ENCODE assay signal across 1 cellular context in the genomic region with DNA sequence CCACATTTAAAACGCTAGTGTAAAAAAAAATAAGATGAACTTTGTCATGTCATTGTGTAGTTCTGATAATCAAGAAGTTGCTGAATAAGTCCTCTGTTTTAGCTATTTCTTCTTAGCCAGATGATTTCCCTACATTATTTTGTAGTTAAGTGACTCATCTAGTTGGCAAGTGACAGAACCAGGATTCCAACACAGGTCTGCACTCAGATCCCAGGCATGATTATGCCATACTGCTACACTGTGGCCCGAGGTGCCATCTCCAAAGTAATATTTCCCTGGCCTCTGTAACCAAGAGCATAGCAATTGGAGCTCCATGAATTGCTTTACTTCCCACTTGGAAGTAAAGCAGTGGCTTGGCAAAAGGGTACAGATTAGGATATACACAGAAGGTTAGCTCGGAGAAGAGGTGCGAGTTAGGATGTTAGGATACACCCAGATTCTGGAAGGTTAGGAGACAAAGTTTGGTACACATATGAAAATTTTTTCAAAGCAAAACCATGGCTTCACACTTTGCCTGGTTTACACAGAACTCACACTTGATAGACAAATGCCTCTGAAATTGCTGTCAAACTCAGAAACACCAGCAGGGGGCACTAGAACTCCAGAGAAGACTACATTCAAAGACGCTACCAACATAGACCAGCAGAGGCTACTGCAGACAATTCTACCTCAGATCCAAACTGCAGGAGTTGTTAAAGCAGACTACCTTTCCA.
TF ChIP-seq lines count a peak whose summit lies in the region.

No MANE protein-coding gene starts in this region.

TF ChIP-seq in GM12878, 131 proteins besides CTCF, POLR2A, EP300 and RAD21:
- no peak for TF ChIP-seq KLF5 (IDR thresholded peaks at IDR 0.05; ENCODE audit: partially characterized antibody)
- TF ChIP-seq FOXM1 (IDR thresholded peaks at IDR 0.05; ENCODE audit: low read depth, low read length): 0 out of 2 replicates have a peak, but pooled peaks have one; percentile 41
- TF ChIP-seq POU2F2 (IDR thresholded peaks at IDR 0.05; ENCODE audit: borderline replicate concordance, low read depth, low read length): 0 out of 3 replicates have a peak, but pooled peaks have one; percentile 19
- TF ChIP-seq SRF (IDR thresholded peaks at IDR 0.05; ENCODE audit: low read depth in 2 of 2, low read length in 2 of 2): no peak
- no peak for TF ChIP-seq TCF12 (IDR thresholded peaks at IDR 0.05; ENCODE audit: low read depth, low read length)
- TF ChIP-seq EZH2 (IDR thresholded peaks at IDR 0.05; ENCODE audit: borderline replicate concordance, control insufficient read depth, low read depth, low read length): no peak
- TF ChIP-seq, protein P1, sequence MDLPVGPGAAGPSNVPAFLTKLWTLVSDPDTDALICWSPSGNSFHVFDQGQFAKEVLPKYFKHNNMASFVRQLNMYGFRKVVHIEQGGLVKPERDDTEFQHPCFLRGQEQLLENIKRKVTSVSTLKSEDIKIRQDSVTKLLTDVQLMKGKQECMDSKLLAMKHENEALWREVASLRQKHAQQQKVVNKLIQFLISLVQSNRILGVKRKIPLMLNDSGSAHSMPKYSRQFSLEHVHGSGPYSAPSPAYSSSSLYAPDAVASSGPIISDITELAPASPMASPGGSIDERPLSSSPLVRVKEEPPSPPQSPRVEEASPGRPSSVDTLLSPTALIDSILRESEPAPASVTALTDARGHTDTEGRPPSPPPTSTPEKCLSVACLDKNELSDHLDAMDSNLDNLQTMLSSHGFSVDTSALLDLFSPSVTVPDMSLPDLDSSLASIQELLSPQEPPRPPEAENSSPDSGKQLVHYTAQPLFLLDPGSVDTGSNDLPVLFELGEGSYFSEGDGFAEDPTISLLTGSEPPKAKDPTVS (IDR thresholded peaks at IDR 0.05; ENCODE audit: low read depth, low read length): no peak
- TF ChIP-seq, protein P2, sequence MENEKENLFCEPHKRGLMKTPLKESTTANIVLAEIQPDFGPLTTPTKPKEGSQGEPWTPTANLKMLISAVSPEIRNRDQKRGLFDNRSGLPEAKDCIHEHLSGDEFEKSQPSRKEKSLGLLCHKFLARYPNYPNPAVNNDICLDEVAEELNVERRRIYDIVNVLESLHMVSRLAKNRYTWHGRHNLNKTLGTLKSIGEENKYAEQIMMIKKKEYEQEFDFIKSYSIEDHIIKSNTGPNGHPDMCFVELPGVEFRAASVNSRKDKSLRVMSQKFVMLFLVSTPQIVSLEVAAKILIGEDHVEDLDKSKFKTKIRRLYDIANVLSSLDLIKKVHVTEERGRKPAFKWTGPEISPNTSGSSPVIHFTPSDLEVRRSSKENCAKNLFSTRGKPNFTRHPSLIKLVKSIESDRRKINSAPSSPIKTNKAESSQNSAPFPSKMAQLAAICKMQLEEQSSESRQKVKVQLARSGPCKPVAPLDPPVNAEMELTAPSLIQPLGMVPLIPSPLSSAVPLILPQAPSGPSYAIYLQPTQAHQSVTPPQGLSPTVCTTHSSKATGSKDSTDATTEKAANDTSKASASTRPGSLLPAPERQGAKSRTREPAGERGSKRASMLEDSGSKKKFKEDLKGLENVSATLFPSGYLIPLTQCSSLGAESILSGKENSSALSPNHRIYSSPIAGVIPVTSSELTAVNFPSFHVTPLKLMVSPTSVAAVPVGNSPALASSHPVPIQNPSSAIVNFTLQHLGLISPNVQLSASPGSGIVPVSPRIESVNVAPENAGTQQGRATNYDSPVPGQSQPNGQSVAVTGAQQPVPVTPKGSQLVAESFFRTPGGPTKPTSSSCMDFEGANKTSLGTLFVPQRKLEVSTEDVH (IDR thresholded peaks at IDR 0.05; ENCODE audit: low read depth, partially characterized antibody): no peak
- TF ChIP-seq CHD1 (IDR thresholded peaks at IDR 0.05; ENCODE audit: low read depth, low read length): no peak
- peak; percentile 91 for TF ChIP-seq SMC3 (IDR thresholded peaks at IDR 0.05; ENCODE audit: borderline replicate concordance, low read length)
- TF ChIP-seq KAT2A (conservative IDR thresholded peaks at IDR 0.05; ENCODE audit: control insufficient read depth, low read depth, low read length): no peak
- TF ChIP-seq, protein P3, sequence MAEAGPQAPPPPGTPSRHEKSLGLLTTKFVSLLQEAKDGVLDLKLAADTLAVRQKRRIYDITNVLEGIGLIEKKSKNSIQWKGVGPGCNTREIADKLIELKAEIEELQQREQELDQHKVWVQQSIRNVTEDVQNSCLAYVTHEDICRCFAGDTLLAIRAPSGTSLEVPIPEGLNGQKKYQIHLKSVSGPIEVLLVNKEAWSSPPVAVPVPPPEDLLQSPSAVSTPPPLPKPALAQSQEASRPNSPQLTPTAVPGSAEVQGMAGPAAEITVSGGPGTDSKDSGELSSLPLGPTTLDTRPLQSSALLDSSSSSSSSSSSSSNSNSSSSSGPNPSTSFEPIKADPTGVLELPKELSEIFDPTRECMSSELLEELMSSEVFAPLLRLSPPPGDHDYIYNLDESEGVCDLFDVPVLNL (IDR thresholded peaks at IDR 0.05; ENCODE audit: low read depth, low read length): no peak
- peak; percentile 56; the same call in 1 of the 2 replicates for TF ChIP-seq YY1 (IDR thresholded peaks at IDR 0.05; ENCODE audit: low read depth, low read length)
- no peak for TF ChIP-seq NFYA (IDR thresholded peaks at IDR 0.05; ENCODE audit: borderline replicate concordance, low read depth, low read length)
